1 cellular context compared by ENCODE assay signal in genomic region chr19:17335575-17335974, GRCh38.
TF ChIP-seq lines count a peak whose summit lies in the region.

No MANE protein-coding gene starts in this region.

TF ChIP-seq in HepG2, 621 proteins besides CTCF, POLR2A, EP300 and RAD21:
- 0 out of 2 replicates have a peak, but pooled peaks have one; percentile 27 for TF ChIP-seq ZKSCAN8 (CRISPR knock-in tag; IDR thresholded peaks at IDR 0.05; ENCODE audit: borderline replicate concordance)
- no peak for TF ChIP-seq CEBPZ (IDR thresholded peaks at IDR 0.05; ENCODE audit: low read length)
- TF ChIP-seq NR2F1 (CRISPR knock-in tag; IDR thresholded peaks at IDR 0.05): no peak
- TF ChIP-seq ZNF609 (CRISPR knock-in tag; IDR thresholded peaks at IDR 0.05; ENCODE audit: borderline replicate concordance): no peak
